Comparison of ENCODE assay signal across 30 cellular contexts in the genomic region with DNA sequence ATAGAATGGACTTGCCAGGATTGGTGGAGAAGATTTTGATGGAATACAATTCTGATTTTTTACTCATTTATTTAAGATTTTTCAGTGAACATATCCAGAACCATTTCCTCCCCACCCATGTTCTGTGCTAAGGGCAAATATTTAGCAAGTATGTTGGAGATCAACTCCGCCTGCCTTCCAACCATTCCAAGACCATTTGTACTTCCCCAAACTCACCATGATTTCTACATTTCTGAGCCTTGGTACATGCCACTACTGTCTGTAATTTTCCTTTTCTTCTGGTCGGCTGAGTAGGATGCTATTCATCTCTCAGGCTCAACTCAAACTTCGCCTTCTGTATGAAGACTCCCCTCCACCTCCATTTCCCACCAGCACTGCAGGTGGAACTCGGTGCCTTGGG.
"Had no signal": no experiment of that assay in that cellular context is flagged by ENCODE, and none has a peak within 500 bp of the region (broad histone marks: within the 10 kb centered on the region; RNA-seq: fewer than 3 reads in every experiment).

No MANE protein-coding gene starts in this region.

- DNase-seq: activated CD4-positive, alpha-beta memory T cell treated with anti-CD3 and anti-CD28 coated beads, Interleukin-2, amount 10 ng/mL, durations not matched to agents 7 days and 5 days; activated CD4-positive, alpha-beta T cell treated with anti-CD3 and anti-CD28 coated beads for 1 hour; activated CD4-positive, alpha-beta T cell treated with anti-CD3 and anti-CD28 coated beads for 48 hours; activated CD4-positive, CD25-positive, alpha-beta regulatory T cell; activated effector memory CD4-positive, alpha-beta T cell treated with anti-CD3 and anti-CD28 coated beads, Interleukin-2, amount 50 U/mL, for 16 hours; activated naive CD4-positive, alpha-beta T cell treated with anti-CD3 and anti-CD28 coated beads for 36 hours; activated T-cell treated with anti-CD3 and anti-CD28 coated beads, Interleukin-2, amount 50 U/mL, for 1 hour; activated T-cell treated with anti-CD3 and anti-CD28 coated beads, Interleukin-2, amount 50 U/mL, for 72 hours; brain microvascular endothelial cell; NCI-H1092 treated with DMSO at 0.1 percent for 48 hours; NCI-H1417; NCI-H146; NCI-H187; NCI-H2029 treated with DMSO at 0.1 percent for 48 hours; NCI-H2107; NCI-H2171; NCI-H510A; NCI-H526; NCI-H748 treated with DMSO at 0.1 percent for 48 hours; PC-9; SW 1271; T-helper 1 cell; T-helper 2 cell; T-helper 9 cell had no signal

- H3K27me3 ChIP-seq: brain microvascular endothelial cell had no signal

- H3K4me2 ChIP-seq: PC-9 had no signal

- H3K4me3 ChIP-seq: K562, PC-9 had no signal

- H3K27ac ChIP-seq: brain microvascular endothelial cell, PC-9, RWPE1, WERI-Rb-1 had no signal

- H3K36me3 ChIP-seq: brain microvascular endothelial cell had no signal

- FAIRE-seq: K562, RCC 7860 had no signal

- ATAC-seq: activated naive CD4-positive, alpha-beta T cell treated with anti-CD3 and anti-CD28 coated beads, Interleukin-2, amount 50 U/mL, for 72 hours; activated T-cell treated with anti-CD3 and anti-CD28 coated beads, Interleukin-2, amount 50 U/mL, for 72 hours; activated T-helper 17 cell treated with anti-CD3 and anti-CD28 coated beads, Interleukin-2, amount 50 U/mL, for 72 hours; K562 had no signal

- H2AFZ ChIP-seq: PC-9 had no signal
